10 cellular contexts compared by ENCODE assay signal in genomic region chr14:23061995-23062394, GRCh38. TPM values are rescaled to one million over a fixed set of nuclear protein-coding genes. Genes with fewer than 3 reads are reported as not detected.
DNase-seq lines count a peak whose midpoint lies in the region; ATAC-seq and TF ChIP-seq lines count a peak whose summit lies in the region.
"Had no signal": no experiment of that assay in that cellular context is flagged by ENCODE, and none has a peak within 500 bp of the region (broad histone marks: within the 10 kb centered on the region; RNA-seq: fewer than 3 reads in every experiment).

No MANE protein-coding gene starts in this region.

- peak overlapping the region; percentile 35 for H3K27ac Mint-ChIP-seq in neural crest cell (ENCODE audit: unreplicated experiment)

- POLR2A ChIA-PET in AG04450 (lab: Yijun Ruan, JAX): interaction anchor here (0.6 to 1.6 kb wide), 14 partner anchors 10 to 510 kb away, joined by 3 to 17 read pairs (median 4); partner anchors contain the start of genes ACIN1, AJUBA and C14orf119

- peaks cover 19% of the 10 kb centered on the region for H3K36me3 Mint-ChIP-seq in neural crest cell (ENCODE audit: low read depth)

- TF ChIP-seq CTCF in AG04450 (IDR thresholded peaks at IDR 0.05; ENCODE audit: low read depth, low read length): no peak
- no peak for TF ChIP-seq CTCF in esophagus muscularis mucosa (IDR thresholded peaks at IDR 0.05)
- no peak for TF ChIP-seq CTCF in neural crest cell (conservative IDR thresholded peaks at IDR 0.05)

- H3K4me3 ChIP-seq in AG04450 (ENCODE audit: low read depth, low read length): no peak overlapping the region
- H3K4me3 ChIP-seq in esophagus muscularis mucosa: no peak overlapping the region

- H3K4me3 Mint-ChIP-seq in neural crest cell: peak overlapping the region; percentile 44

- no peaks in the 10 kb centered on the region for H3K27me3 Mint-ChIP-seq in neural crest cell (ENCODE audit: low read depth)

- ATAC-seq in HG03108 (IDR thresholded peaks at IDR 0.05; ENCODE audit: unreplicated experiment): no peak
- no peak for ATAC-seq in HG03439 (IDR thresholded peaks at IDR 0.05; ENCODE audit: unreplicated experiment)
- no peak for ATAC-seq in GM19328 (IDR thresholded peaks at IDR 0.05; ENCODE audit: unreplicated experiment)

- H3K36me3 ChIP-seq in esophagus muscularis mucosa: peaks cover 48 to 89% (median 84%) of the 10 kb centered on the region in 4 donors

- no peak for TF ChIP-seq POLR2A in esophagus muscularis mucosa (IDR thresholded peaks at IDR 0.05; ENCODE audit: low read depth)

- H3K27me3 ChIP-seq in AG04450 (ENCODE audit: control insufficient read depth, insufficient read depth, low read length): no peaks in the 10 kb centered on the region
- no peaks in the 10 kb centered on the region for H3K27me3 ChIP-seq in esophagus muscularis mucosa

- DNase-seq in AG04450 (ENCODE audit: low read depth, low spot score): peak; percentile 86
- peak; percentile 97 for DNase-seq in NCI-H226
- no peak for DNase-seq in esophagus muscularis mucosa (ENCODE audit: extremely low spot score)
- no peak for DNase-seq in neural crest cell (ENCODE audit: low read depth, low spot score)
- DNase-seq in SIG-M5 treated with dmso at 0.1 percent for 504 hours (lab: John Stamatoyannopoulos, UW; ENCODE audit: unreplicated experiment): no peak
- DNase-seq: COR-L47 had no signal

- H3K27ac ChIP-seq in AG04450 (ENCODE audit: low read depth, low read length): peak overlapping the region; percentile 66
- peak overlapping the region; percentile 49 to 70 (median 60) for H3K27ac ChIP-seq in esophagus muscularis mucosa (replicated peaks in 1 of 4)

- H3K4me1 ChIP-seq in esophagus muscularis mucosa: peaks cover 12 to 31% (median 27%) of the 10 kb centered on the region in 4 donors

- H3K9me3 Mint-ChIP-seq in neural crest cell: no peaks in the 10 kb centered on the region

- H3K9me3 ChIP-seq in AG04450 (ENCODE audit: control insufficient read depth, insufficient read depth, low read length) (no peaks in the 10 kb centered on the region), esophagus muscularis mucosa (no peaks in the 10 kb centered on the region)

- intact Hi-C loops in esophagus muscularis mucosa (cut with DNase I): no loop called here

- peaks cover 20% of the 10 kb centered on the region for H3K4me1 Mint-ChIP-seq in neural crest cell

- WGBS in esophagus muscularis mucosa: 15% methylated on average over 4 of the region's 4 CpGs

- no peak for TF ChIP-seq EP300 in esophagus muscularis mucosa (IDR thresholded peaks at IDR 0.05)

- CTCF ChIA-PET in AG04450 (lab: Charles Lee): interaction anchor here (0.5 to 12.0 kb wide), 12 partner anchors 8 to 505 kb away, joined by 3 to 262 read pairs (median 6); no protein-coding TSS in a partner anchor

RNA-seq across cellular contexts. Expression of gene CDH24, which starts 4.7 kb away (rescaled TPM):
- polyA plus RNA-seq in AG04450 (2011; rRNA removed): 10.1 and 11.0 TPM in 2 replicates
- polyA minus RNA-seq in AG04450 (2011; rRNA and poly(A)+ RNA removed): 13.6 and 18.6 TPM in 2 replicates
- total RNA-seq in esophagus muscularis mucosa (1 to 10 TPM; 2.5 to 5.9 (median 3.6) TPM), neural crest cell (33.7 and 37.2 TPM in 2 replicates)

RNA-seq across cellular contexts. Expression of gene PSMB11, which starts 20.0 kb away (rescaled TPM):
- not detected in 2 replicates for polyA plus RNA-seq in AG04450 (2011; rRNA removed)
- polyA minus RNA-seq in AG04450 (2011; rRNA and poly(A)+ RNA removed): not detected in 2 replicates
- total RNA-seq in esophagus muscularis mucosa (not detected), neural crest cell (not detected in 2 replicates)
- total RNA-seq: H1 had no signal
- polyA plus RNA-seq: H1 had no signal

RNA-seq across cellular contexts. Expression of gene PSMB5, which starts 27.3 kb away (rescaled TPM):
- polyA plus RNA-seq in AG04450 (2011; rRNA removed): 282 and 292 TPM in 2 replicates
- polyA minus RNA-seq in AG04450 (2011; rRNA and poly(A)+ RNA removed): 170 and 211 TPM in 2 replicates
- 100 to 1,000 TPM; 135 to 155 (median 145) TPM for total RNA-seq in esophagus muscularis mucosa
- total RNA-seq in neural crest cell: 199 and 215 TPM in 2 replicates

RNA-seq across cellular contexts. Expression of gene ACIN1, which starts 32.9 kb away (rescaled TPM):
- polyA plus RNA-seq in AG04450 (2011; rRNA removed): 158 and 173 TPM in 2 replicates
- 136 and 143 TPM in 2 replicates for polyA minus RNA-seq in AG04450 (2011; rRNA and poly(A)+ RNA removed)
- total RNA-seq in esophagus muscularis mucosa: 100 to 1,000 TPM in 1 of 4 donors, 10 to 100 TPM in 3; 60.1 to 101 (median 89.5) TPM
- 350 and 352 TPM in 2 replicates for total RNA-seq in neural crest cell

RNA-seq across cellular contexts. Expression of gene C14orf119, which starts 33.3 kb away (rescaled TPM):
- polyA plus RNA-seq in AG04450 (2011; rRNA removed): 119 and 128 TPM in 2 replicates
- polyA minus RNA-seq in AG04450 (2011; rRNA and poly(A)+ RNA removed): 89.5 and 94.1 TPM in 2 replicates
- total RNA-seq in esophagus muscularis mucosa (10 to 100 TPM; 21.2 to 42.5 (median 34.0) TPM), neural crest cell (46.1 and 48.6 TPM in 2 replicates)

Comparison
In these comparisons a context has a peak if more than half of its experiments do, and no peak if none do; other contexts are left out.
1. DNase-seq: peak in AG04450 (single experiment) and NCI-H226 (single experiment); none in esophagus muscularis mucosa (single experiment), neural crest cell (single experiment) and SIG-M5 treated with dmso at 0.1 percent for 504 hours (single experiment).